Comparison of ENCODE assay signal across 1 cellular context in the genomic region with DNA sequence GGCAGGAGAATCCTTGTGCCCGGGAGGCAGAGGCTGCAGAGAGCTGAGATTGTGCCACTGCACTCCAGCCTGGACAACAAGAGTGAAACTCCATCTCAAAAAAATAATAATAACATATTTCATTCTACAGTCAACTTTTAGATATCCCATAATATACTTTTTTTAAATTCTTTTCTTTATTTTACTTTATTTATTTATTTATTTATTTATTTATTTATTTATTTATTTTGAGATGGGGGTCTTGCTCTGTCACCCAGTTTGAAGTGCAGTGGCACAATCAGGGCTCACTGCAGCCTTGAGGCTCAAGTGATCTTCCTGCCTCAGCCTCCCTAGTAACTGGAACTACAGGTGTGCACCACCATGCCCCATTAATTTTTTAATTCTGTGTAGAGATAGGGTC.
TF ChIP-seq lines count a peak whose summit lies in the region.

No MANE protein-coding gene starts in this region.

TF ChIP-seq in HEK293, 187 proteins besides CTCF, POLR2A, EP300 and RAD21 (continued from another document):
- TF ChIP-seq ZNF266 (tag by site-specific recombination; IDR thresholded peaks at IDR 0.05; ENCODE audit: low read depth), result peak; percentile 73
- peak; percentile 32; the same call in 1 of the 2 replicates for TF ChIP-seq ZNF654 (tag by site-specific recombination; IDR thresholded peaks at IDR 0.05; ENCODE audit: low read depth)
- TF ChIP-seq, protein P1, sequence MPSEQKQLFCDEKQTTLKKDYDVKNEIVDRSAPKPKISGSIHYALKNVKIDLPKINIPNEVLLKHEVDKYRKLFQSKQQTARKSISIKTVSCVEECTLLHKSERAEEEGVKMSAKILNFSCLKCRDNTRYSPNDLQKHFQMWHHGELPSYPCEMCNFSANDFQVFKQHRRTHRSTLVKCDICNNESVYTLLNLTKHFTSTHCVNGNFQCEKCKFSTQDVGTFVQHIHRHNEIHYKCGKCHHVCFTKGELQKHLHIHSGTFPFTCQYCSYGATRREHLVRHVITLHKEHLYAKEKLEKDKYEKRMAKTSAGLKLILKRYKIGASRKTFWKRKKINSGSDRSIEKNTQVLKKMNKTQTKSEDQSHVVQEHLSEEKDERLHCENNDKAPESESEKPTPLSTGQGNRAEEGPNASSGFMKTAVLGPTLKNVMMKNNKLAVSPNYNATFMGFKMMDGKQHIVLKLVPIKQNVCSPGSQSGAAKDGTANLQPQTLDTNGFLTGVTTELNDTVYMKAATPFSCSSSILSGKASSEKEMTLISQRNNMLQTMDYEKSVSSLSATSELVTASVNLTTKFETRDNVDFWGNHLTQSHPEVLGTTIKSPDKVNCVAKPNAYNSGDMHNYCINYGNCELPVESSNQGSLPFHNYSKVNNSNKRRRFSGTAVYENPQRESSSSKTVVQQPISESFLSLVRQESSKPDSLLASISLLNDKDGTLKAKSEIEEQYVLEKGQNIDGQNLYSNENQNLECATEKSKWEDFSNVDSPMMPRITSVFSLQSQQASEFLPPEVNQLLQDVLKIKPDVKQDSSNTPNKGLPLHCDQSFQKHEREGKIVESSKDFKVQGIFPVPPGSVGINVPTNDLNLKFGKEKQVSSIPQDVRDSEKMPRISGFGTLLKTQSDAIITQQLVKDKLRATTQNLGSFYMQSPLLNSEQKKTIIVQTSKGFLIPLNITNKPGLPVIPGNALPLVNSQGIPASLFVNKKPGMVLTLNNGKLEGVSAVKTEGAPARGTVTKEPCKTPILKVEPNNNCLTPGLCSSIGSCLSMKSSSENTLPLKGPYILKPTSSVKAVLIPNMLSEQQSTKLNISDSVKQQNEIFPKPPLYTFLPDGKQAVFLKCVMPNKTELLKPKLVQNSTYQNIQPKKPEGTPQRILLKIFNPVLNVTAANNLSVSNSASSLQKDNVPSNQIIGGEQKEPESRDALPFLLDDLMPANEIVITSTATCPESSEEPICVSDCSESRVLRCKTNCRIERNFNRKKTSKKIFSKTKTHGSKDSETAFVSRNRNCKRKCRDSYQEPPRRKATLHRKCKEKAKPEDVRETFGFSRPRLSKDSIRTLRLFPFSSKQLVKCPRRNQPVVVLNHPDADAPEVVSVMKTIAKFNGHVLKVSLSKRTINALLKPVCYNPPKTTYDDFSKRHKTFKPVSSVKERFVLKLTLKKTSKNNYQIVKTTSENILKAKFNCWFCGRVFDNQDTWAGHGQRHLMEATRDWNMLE (tag by site-specific recombination; conservative IDR thresholded peaks at IDR 0.05; ENCODE audit: low read depth), result peak; percentile 91
- TF ChIP-seq ZBTB8A (tag by site-specific recombination; IDR thresholded peaks at IDR 0.05), result peak; percentile 74
- TF ChIP-seq ZNF341 (tag by site-specific recombination; IDR thresholded peaks at IDR 0.05; ENCODE audit: low read depth), result peak; percentile 27; the same call in 1 of the 2 replicates
- 0 out of 2 replicates have a peak, but pooled peaks have one; percentile 68 for TF ChIP-seq ZNF292 (tag by site-specific recombination; IDR thresholded peaks at IDR 0.05; ENCODE audit: borderline replicate concordance, low read depth)
- peak; percentile 78 for TF ChIP-seq ZNF426 (tag by site-specific recombination; IDR thresholded peaks at IDR 0.05)
- 0 out of 2 replicates have a peak, but pooled peaks have one; percentile 29 for TF ChIP-seq ZXDB (tag by site-specific recombination; IDR thresholded peaks at IDR 0.05)
- peak; percentile 49; the same call in 1 of the 2 replicates for TF ChIP-seq ZNF560 (tag by site-specific recombination; IDR thresholded peaks at IDR 0.05; ENCODE audit: borderline replicate concordance)
- TF ChIP-seq ZNF623 (tag by site-specific recombination; IDR thresholded peaks at IDR 0.05), result peak; percentile 72
- TF ChIP-seq ZBTB1 (tag by site-specific recombination; IDR thresholded peaks at IDR 0.05), result 0 out of 2 replicates have a peak, but pooled peaks have one; percentile 20
- TF ChIP-seq, protein P2, sequence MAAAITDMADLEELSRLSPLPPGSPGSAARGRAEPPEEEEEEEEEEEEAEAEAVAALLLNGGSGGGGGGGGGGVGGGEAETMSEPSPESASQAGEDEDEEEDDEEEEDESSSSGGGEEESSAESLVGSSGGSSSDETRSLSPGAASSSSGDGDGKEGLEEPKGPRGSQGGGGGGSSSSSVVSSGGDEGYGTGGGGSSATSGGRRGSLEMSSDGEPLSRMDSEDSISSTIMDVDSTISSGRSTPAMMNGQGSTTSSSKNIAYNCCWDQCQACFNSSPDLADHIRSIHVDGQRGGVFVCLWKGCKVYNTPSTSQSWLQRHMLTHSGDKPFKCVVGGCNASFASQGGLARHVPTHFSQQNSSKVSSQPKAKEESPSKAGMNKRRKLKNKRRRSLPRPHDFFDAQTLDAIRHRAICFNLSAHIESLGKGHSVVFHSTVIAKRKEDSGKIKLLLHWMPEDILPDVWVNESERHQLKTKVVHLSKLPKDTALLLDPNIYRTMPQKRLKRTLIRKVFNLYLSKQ (tag by site-specific recombination; IDR thresholded peaks at IDR 0.05; ENCODE audit: borderline replicate concordance), result 0 out of 2 replicates have a peak, but pooled peaks have one; percentile 38
- peak; percentile 83 for TF ChIP-seq ZNF555 (tag by site-specific recombination; conservative IDR thresholded peaks at IDR 0.05)
- TF ChIP-seq ZNF140 (tag by site-specific recombination; IDR thresholded peaks at IDR 0.05), result peak; percentile 60; the same call in 1 of the 2 replicates
- peak; percentile 60; the same call in 1 of the 2 replicates for TF ChIP-seq ZNF558 (tag by site-specific recombination; IDR thresholded peaks at IDR 0.05)
- 0 out of 2 replicates have a peak, but pooled peaks have one; percentile 33 for TF ChIP-seq ZNF514 (tag by site-specific recombination; IDR thresholded peaks at IDR 0.05)
- TF ChIP-seq, protein P3, sequence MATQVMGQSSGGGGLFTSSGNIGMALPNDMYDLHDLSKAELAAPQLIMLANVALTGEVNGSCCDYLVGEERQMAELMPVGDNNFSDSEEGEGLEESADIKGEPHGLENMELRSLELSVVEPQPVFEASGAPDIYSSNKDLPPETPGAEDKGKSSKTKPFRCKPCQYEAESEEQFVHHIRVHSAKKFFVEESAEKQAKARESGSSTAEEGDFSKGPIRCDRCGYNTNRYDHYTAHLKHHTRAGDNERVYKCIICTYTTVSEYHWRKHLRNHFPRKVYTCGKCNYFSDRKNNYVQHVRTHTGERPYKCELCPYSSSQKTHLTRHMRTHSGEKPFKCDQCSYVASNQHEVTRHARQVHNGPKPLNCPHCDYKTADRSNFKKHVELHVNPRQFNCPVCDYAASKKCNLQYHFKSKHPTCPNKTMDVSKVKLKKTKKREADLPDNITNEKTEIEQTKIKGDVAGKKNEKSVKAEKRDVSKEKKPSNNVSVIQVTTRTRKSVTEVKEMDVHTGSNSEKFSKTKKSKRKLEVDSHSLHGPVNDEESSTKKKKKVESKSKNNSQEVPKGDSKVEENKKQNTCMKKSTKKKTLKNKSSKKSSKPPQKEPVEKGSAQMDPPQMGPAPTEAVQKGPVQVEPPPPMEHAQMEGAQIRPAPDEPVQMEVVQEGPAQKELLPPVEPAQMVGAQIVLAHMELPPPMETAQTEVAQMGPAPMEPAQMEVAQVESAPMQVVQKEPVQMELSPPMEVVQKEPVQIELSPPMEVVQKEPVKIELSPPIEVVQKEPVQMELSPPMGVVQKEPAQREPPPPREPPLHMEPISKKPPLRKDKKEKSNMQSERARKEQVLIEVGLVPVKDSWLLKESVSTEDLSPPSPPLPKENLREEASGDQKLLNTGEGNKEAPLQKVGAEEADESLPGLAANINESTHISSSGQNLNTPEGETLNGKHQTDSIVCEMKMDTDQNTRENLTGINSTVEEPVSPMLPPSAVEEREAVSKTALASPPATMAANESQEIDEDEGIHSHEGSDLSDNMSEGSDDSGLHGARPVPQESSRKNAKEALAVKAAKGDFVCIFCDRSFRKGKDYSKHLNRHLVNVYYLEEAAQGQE (tag by site-specific recombination; IDR thresholded peaks at IDR 0.05), result peak; percentile 46; the same call in 1 of the 2 replicates
- TF ChIP-seq ZNF404 (tag by site-specific recombination; IDR thresholded peaks at IDR 0.05), result 0 out of 2 replicates have a peak, but pooled peaks have one; percentile 36
- TF ChIP-seq ZNF433 (tag by site-specific recombination; IDR thresholded peaks at IDR 0.05; ENCODE audit: low read depth), result peak; percentile 82
- TF ChIP-seq, protein P4, sequence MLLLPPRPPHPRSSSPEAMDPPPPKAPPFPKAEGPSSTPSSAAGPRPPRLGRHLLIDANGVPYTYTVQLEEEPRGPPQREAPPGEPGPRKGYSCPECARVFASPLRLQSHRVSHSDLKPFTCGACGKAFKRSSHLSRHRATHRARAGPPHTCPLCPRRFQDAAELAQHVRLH (tag by site-specific recombination; IDR thresholded peaks at IDR 0.05), result 0 out of 2 replicates have a peak, but pooled peaks have one; percentile 63
- peak; percentile 22; the same call in 1 of the 2 replicates for TF ChIP-seq ZNF629 (tag by site-specific recombination; IDR thresholded peaks at IDR 0.05)
TF ChIP-seq in HEK293: peak in this region for 30; not testable (repeated sequence) for 157.
